Comparison of ENCODE assay signal across 27 cellular contexts in genomic region chr6:154534531-154534930, GRCh38. TPM values are rescaled to one million over a fixed set of nuclear protein-coding genes. Genes with fewer than 3 reads are reported as not detected.
"Had no signal": no experiment of that assay in that cellular context is flagged by ENCODE, and none has a peak within 500 bp of the region (broad histone marks: within the 10 kb centered on the region; RNA-seq: fewer than 3 reads in every experiment).

No MANE protein-coding gene starts in this region.

- ATAC-seq: naive thymus-derived CD8-positive, alpha-beta T cell; natural killer cell treated with Interleukin-12 subunit alpha and Interleukin-12 subunit beta and Interleukin-15 and Interleukin-18, amount 100 ng/mL, for 72 hours; pancreas; right cardiac atrium; right lobe of liver; stimulated activated effector memory CD8-positive, alpha-beta T cell treated with anti-CD3 and anti-CD28 coated beads, Interleukin-12 subunit alpha, Interleukin-12 subunit beta, amount 100 ng/mL, for 72 hours; stimulated activated naive B cell treated with anti-CD40 and anti-IgM and Interleukin-4, amounts not matched to agents 10 μg/mL and 1 μg/mL and 100 μg/mL, for 72 hours had no signal

- H3K27me3 ChIP-seq: neutrophil, pancreas, right lobe of liver, sigmoid colon, stomach, thyroid gland, tibial nerve, upper lobe of left lung, vagina had no signal

- H3K27ac ChIP-seq: neutrophil, pancreas, prostate gland, right lobe of liver, sigmoid colon, stomach, thoracic aorta, thyroid gland, tibial nerve, upper lobe of left lung, vagina had no signal

- DNase-seq: naive thymus-derived CD8-positive, alpha-beta T cell; nephron progenitor cell; nucleus accumbens; pancreas; retina; right cardiac atrium; right lobe of liver; sigmoid colon; small intestine; stimulated activated CD4-positive, alpha-beta T cell treated with anti-CD3 and anti-CD28 coated beads, Interleukin-15, amount 100 ng/mL, for 24 hours; stimulated activated CD4-positive, alpha-beta T cell treated with anti-CD3 and anti-CD28 coated beads, Interleukin-2, amount 100 ng/mL, for 24 hours; stimulated activated CD4-positive, alpha-beta T cell treated with anti-CD3 and anti-CD28 coated beads, Interleukin-2, amount 100 ng/mL, for 48 hours; stimulated activated CD4-positive, alpha-beta T cell treated with anti-CD3 and anti-CD28 coated beads, Interleukin-4, amount 100 ng/mL, for 24 hours; stimulated activated naive B cell treated with anti-CD40 and anti-IgM and Interleukin-4, amounts not matched to agents 10 μg/mL and 1 μg/mL and 100 μg/mL, for 72 hours; stimulated activated naive CD4-positive, alpha-beta T cell treated with Interleukin-2 at 50 U/mL for 16 hours; stomach; thyroid gland; trophoblast cell; upper lobe of left lung had no signal

- H3K4me3 ChIP-seq: pancreas, prostate gland, right lobe of liver, sigmoid colon, stomach, thoracic aorta, thyroid gland, tibial nerve, upper lobe of left lung, vagina had no signal

- H3K36me3 ChIP-seq: neutrophil, pancreas, prostate gland, right lobe of liver, sigmoid colon, stomach, thoracic aorta, thyroid gland, tibial nerve, upper lobe of left lung, vagina had no signal

- FAIRE-seq: pancreas, small intestine, urothelium cell line had no signal

- H3K9me3 ChIP-seq: neutrophil, pancreas, prostate gland, right lobe of liver, sigmoid colon, stomach, thoracic aorta, thyroid gland, tibial nerve, upper lobe of left lung, vagina had no signal

- H3K4me1 ChIP-seq: prostate gland, stomach, thyroid gland, tibial nerve, upper lobe of left lung, vagina had no signal

RNA-seq across cellular contexts. Expression of gene CNKSR3, which starts 24.0 kb away (rescaled TPM):
- total RNA-seq: naive thymus-derived CD8-positive, alpha-beta T cell had no signal
